22 cellular contexts compared by ENCODE assay signal in genomic region chr18:51651761-51652160, GRCh38.
"Had no signal": no experiment of that assay in that cellular context is flagged by ENCODE, and none has a peak within 500 bp of the region (broad histone marks: within the 10 kb centered on the region; RNA-seq: fewer than 3 reads in every experiment).

No MANE protein-coding gene starts in this region.

- H3K27ac ChIP-seq: colonic mucosa, epithelial cell of prostate, esophagus squamous epithelium, gastrocnemius medialis, heart right ventricle, left lung, lower lobe of right lung had no signal

- H3K27me3 ChIP-seq: gastrocnemius medialis had no signal

- DNase-seq: colonic mucosa; cortex of kidney; effector CD8-positive, alpha-beta T cell; effector memory CD8-positive, alpha-beta T cell; endodermal cell; erythroblast; esophagus squamous epithelium; foreskin fibroblast; foreskin melanocyte; gastrocnemius medialis; glutamatergic neuron; head of caudate nucleus; heart right ventricle; hippocampal formation; left cardiac atrium; left lung; left ventricle myocardium superior; lower lobe of right lung; mesenchymal stem cell; midbrain; naive thymus-derived CD4-positive, alpha-beta T cell had no signal

- H3K36me3 ChIP-seq: colonic mucosa, esophagus squamous epithelium, gastrocnemius medialis, heart right ventricle, left lung, lower lobe of right lung had no signal

- H3K4me1 ChIP-seq: colonic mucosa, esophagus squamous epithelium, gastrocnemius medialis, heart right ventricle, left lung, lower lobe of right lung had no signal

- H3K4me3 ChIP-seq: colonic mucosa, esophagus squamous epithelium, gastrocnemius medialis, heart right ventricle, left lung, lower lobe of right lung had no signal
